ENCODE assay signal across 9 cellular contexts in the genomic region with DNA sequence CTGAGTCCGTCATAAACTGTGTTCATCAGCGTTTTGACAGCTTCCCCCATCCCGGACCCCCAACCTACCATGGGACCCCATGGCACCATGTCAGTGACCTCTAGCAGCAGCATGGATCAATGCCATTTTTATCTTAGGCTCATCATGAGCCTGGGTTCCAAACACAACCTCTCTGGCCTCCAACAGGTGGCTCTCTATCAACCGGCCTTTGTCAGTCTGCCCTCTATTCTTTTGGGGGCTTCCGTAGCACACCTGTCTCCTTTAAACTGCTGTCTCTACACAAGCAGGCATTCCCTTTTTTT. TPM values are rescaled to one million over a fixed set of nuclear protein-coding genes. Genes with fewer than 3 reads are reported as not detected.
DNase-seq lines count a peak whose midpoint lies in the region; ATAC-seq and TF ChIP-seq lines count a peak whose summit lies in the region.
"Had no signal": no experiment of that assay in that cellular context is flagged by ENCODE, and none has a peak within 500 bp of the region (broad histone marks: within the 10 kb centered on the region; RNA-seq: fewer than 3 reads in every experiment).

No MANE protein-coding gene starts in this region.

- H3K36me3 ChIP-seq in SK-N-SH (replicated peaks in 1 of 2; ENCODE audit: control insufficient read depth in 1 of 2, insufficient read depth in 2 of 2, low read length in 1 of 2) = no peaks in the 10 kb centered on the region
- no peaks in the 10 kb centered on the region for H3K36me3 ChIP-seq in PC-3 (ENCODE audit: low read depth, low read length)
- no peaks in the 10 kb centered on the region for H3K36me3 ChIP-seq in parathyroid adenoma (ENCODE audit: control insufficient read depth, insufficient read depth, low read length)

- TF ChIP-seq RAD21 in SK-N-SH (IDR thresholded peaks at IDR 0.05; ENCODE audit: low read length) = no peak

- H3K4me3 ChIP-seq in SK-N-SH (ENCODE audit: low read depth in 2 of 2, low read length in 1 of 2) (peak overlapping the region; percentile 61 to 62; a peak in 3 of 4 replicates), PC-3 (ENCODE audit: low read length) (peak overlapping the region; percentile 61; the same call in 1 of the 2 replicates), epithelial cell of esophagus (ENCODE audit: low read length) (no peak overlapping the region), parathyroid adenoma (ENCODE audit: low read depth, low read length) (no peak overlapping the region)

- WGBS in SK-N-SH (ENCODE audit: low lambda C conversion rate) = 65% methylated on average over 5 of the region's 5 CpGs

- no peak for TF ChIP-seq EP300 in SK-N-SH (IDR thresholded peaks at IDR 0.05; ENCODE audit: borderline replicate concordance in 1 of 2, low read depth in 1 of 2, low read length in 1 of 2)

- no peaks in the 10 kb centered on the region for H3K9me3 ChIP-seq in SK-N-SH
- no peaks in the 10 kb centered on the region for H3K9me3 ChIP-seq in PC-3 (ENCODE audit: low read length)
- H3K9me3 ChIP-seq in parathyroid adenoma (ENCODE audit: control insufficient read depth, low read length) = no peaks in the 10 kb centered on the region

- intact Hi-C loops in PC-3 (cut with micrococcal nuclease) = no loop called here

- H3K9me2 ChIP-seq in SK-N-SH (no peaks in the 10 kb centered on the region), PC-3 (replicated peaks; ENCODE audit: low read length) (no peaks in the 10 kb centered on the region)

- H3K27me3 ChIP-seq in SK-N-SH (ENCODE audit: insufficient read depth) (no peaks in the 10 kb centered on the region), PC-3 (ENCODE audit: low read length) (peaks cover 17% of the 10 kb centered on the region), parathyroid adenoma (ENCODE audit: control insufficient read depth, insufficient read depth, low read length) (no peaks in the 10 kb centered on the region)

- POLR2A ChIA-PET in SK-N-SH (lab: Yijun Ruan, JAX) = no interaction called here
- POLR2A ChIA-PET in PC-3 (lab: Charles Lee; ENCODE audit: unreplicated experiment) = no interaction called here
- POLR2A ChIA-PET in HEK293T (lab: Yijun Ruan, JAX) = no interaction called here

- H2AFZ ChIP-seq in SK-N-SH (ENCODE audit: low read depth) (peak overlapping the region; percentile 77), PC-3 (ENCODE audit: low read length) (peak overlapping the region; percentile 79), parathyroid adenoma (peak overlapping the region; percentile 68)

- no peaks in the 10 kb centered on the region for H3F3A ChIP-seq in SK-N-SH (replicated peaks; ENCODE audit: insufficient read depth)
- no peaks in the 10 kb centered on the region for H3F3A ChIP-seq in PC-3 (ENCODE audit: low read length, unreplicated experiment)

- H3K79me2 ChIP-seq in SK-N-SH (ENCODE audit: insufficient read depth) = no peaks in the 10 kb centered on the region
- no peaks in the 10 kb centered on the region for H3K79me2 ChIP-seq in PC-3 (ENCODE audit: low read length)
- no peaks in the 10 kb centered on the region for H3K79me2 ChIP-seq in parathyroid adenoma

- CTCF ChIA-PET in SK-N-SH (lab: Yijun Ruan, JAX) = interaction anchor here (0.9 kb wide), 1 partner anchor 56 kb away, joined by 3 read pairs; no protein-coding TSS in a partner anchor
- CTCF ChIA-PET in PC-3 (lab: Charles Lee) = no interaction called here
- CTCF ChIA-PET in HEK293T (lab: Yijun Ruan, JAX) = interaction anchor here (1.7 kb wide), 1 partner anchor 176 kb away, joined by 4 read pairs; no protein-coding TSS in a partner anchor

- H3K27ac ChIP-seq in SK-N-SH (ENCODE audit: low read depth in 2 of 2, low read length in 1 of 2) (no peak overlapping the region), PC-3 (ENCODE audit: low read length) (no peak overlapping the region), parathyroid adenoma (no peak overlapping the region)

- ATAC-seq in SK-N-SH treated with all-trans-retinoic acid at 6 μM for 48 hours (no peak), PC-3 (no peak)

- H3K4me2 ChIP-seq in SK-N-SH (peak overlapping the region; percentile 66), PC-3 (ENCODE audit: low read length) (peak overlapping the region; percentile 80), parathyroid adenoma (ENCODE audit: low read length) (no peak overlapping the region)

- peaks cover 0 to 4% of the 10 kb centered on the region in 2 experiments; a peak in 1 of 4 replicates for H3K4me1 ChIP-seq in SK-N-SH (ENCODE audit: control insufficient read depth in 1 of 2, insufficient read depth in 2 of 2, low read depth in 1 of 2, low read length in 1 of 2)
- H3K4me1 ChIP-seq in PC-3 (ENCODE audit: insufficient read depth, low read length) = no peaks in the 10 kb centered on the region
- H3K4me1 ChIP-seq in parathyroid adenoma = no peaks in the 10 kb centered on the region

- DNase-seq in SK-N-SH (no peak), PC-3 (no peak), epithelial cell of esophagus (ENCODE audit: low read depth) (no peak), AG08395 (ENCODE audit: low spot score) (no peak), HEK293T (ENCODE audit: extremely low spot score) (no peak), NCI-H2227 treated with DMSO at 0.1 percent for 48 hours (lab: John Stamatoyannopoulos, UW) (no peak)
- DNase-seq: occipital lobe had no signal

- BruUV-seq in PC-3 (replicated peaks; lab: Mats Ljungman, UMichigan) = no TSS peak

- TF ChIP-seq CTCF in SK-N-SH (IDR thresholded peaks at IDR 0.05) (no peak), PC-3 (conservative IDR thresholded peaks at IDR 0.05; ENCODE audit: low read depth, low read length) (no peak), epithelial cell of esophagus (IDR thresholded peaks at IDR 0.05; ENCODE audit: insufficient read depth, low read depth, low read length, missing control alignments) (peak; percentile 5), parathyroid adenoma (IDR thresholded peaks at IDR 0.05) (no peak)

- H4K20me1 ChIP-seq in SK-N-SH (ENCODE audit: insufficient read depth) (no peaks in the 10 kb centered on the region), PC-3 (ENCODE audit: low read length) (no peaks in the 10 kb centered on the region)

- H3K9ac ChIP-seq in SK-N-SH (no peak overlapping the region), PC-3 (ENCODE audit: low read length) (no peak overlapping the region), parathyroid adenoma (no peak overlapping the region)

TF ChIP-seq in SK-N-SH, 30 proteins besides CTCF, POLR2A, EP300 and RAD21 (continues in another document):
- TF ChIP-seq ELF1 (IDR thresholded peaks at IDR 0.05) = no peak
- TF ChIP-seq EZH2phosphoT487 (IDR thresholded peaks at IDR 0.05; ENCODE audit: borderline replicate concordance, low read depth) = no peak
- no peak for TF ChIP-seq SIN3A (IDR thresholded peaks at IDR 0.05; ENCODE audit: borderline replicate concordance, low read depth, low read length)
- TF ChIP-seq, protein P1, sequence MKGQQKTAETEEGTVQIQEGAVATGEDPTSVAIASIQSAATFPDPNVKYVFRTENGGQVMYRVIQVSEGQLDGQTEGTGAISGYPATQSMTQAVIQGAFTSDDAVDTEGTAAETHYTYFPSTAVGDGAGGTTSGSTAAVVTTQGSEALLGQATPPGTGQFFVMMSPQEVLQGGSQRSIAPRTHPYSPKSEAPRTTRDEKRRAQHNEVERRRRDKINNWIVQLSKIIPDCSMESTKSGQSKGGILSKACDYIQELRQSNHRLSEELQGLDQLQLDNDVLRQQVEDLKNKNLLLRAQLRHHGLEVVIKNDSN (IDR thresholded peaks at IDR 0.05; ENCODE audit: borderline replicate concordance, low read depth) = no peak
- no peak for TF ChIP-seq RFX5 (IDR thresholded peaks at IDR 0.05; ENCODE audit: low read length)
- no peak for TF ChIP-seq FOSL2 (IDR thresholded peaks at IDR 0.05; ENCODE audit: borderline replicate concordance, low read depth)
- no peak for TF ChIP-seq YY1 (IDR thresholded peaks at IDR 0.05; ENCODE audit: low read depth)
- TF ChIP-seq RXRA (IDR thresholded peaks at IDR 0.05; ENCODE audit: borderline replicate concordance, low read depth) = no peak

TF ChIP-seq in SK-N-SH treated with all-trans-retinoic acid at 6 μM for 48 hours, 23 proteins besides CTCF, POLR2A, EP300 and RAD21 (continues in another document):
- TF ChIP-seq PATZ1 (CRISPR knock-in tag; IDR thresholded peaks at IDR 0.05; ENCODE audit: borderline replicate concordance) (no peak), CSDC2 (CRISPR knock-in tag; IDR thresholded peaks at IDR 0.05) (no peak), ZFP3 (CRISPR knock-in tag; IDR thresholded peaks at IDR 0.05) (no peak)

TF ChIP-seq in HEK293T, 16 proteins besides CTCF, POLR2A, EP300 and RAD21:
- no peak for TF ChIP-seq NFRKB (IDR thresholded peaks at IDR 0.05)
- no peak for TF ChIP-seq PKNOX1 (IDR thresholded peaks at IDR 0.05)
- TF ChIP-seq FOXM1 (IDR thresholded peaks at IDR 0.05; ENCODE audit: borderline replicate concordance) = no peak
- TF ChIP-seq TARDBP (IDR thresholded peaks at IDR 0.05) = no peak
- TF ChIP-seq HDGF (IDR thresholded peaks at IDR 0.05; ENCODE audit: borderline replicate concordance) = no peak
- no peak for TF ChIP-seq FOXA1 (IDR thresholded peaks at IDR 0.05)
- TF ChIP-seq BHLHE40 (IDR thresholded peaks at IDR 0.05; ENCODE audit: borderline replicate concordance) = no peak
- TF ChIP-seq SP1 (IDR thresholded peaks at IDR 0.05) = no peak
- TF ChIP-seq ZNF384 (IDR thresholded peaks at IDR 0.05) = no peak
- no peak for TF ChIP-seq ARNT (IDR thresholded peaks at IDR 0.05)
- no peak for TF ChIP-seq L3MBTL2 (conservative IDR thresholded peaks at IDR 0.05)
- no peak for TF ChIP-seq LEF1 (IDR thresholded peaks at IDR 0.05; ENCODE audit: borderline replicate concordance)
- no peak for TF ChIP-seq ELF4 (IDR thresholded peaks at IDR 0.05)
- no peak for TF ChIP-seq FOXK2 (IDR thresholded peaks at IDR 0.05)
- TF ChIP-seq SUZ12 (IDR thresholded peaks at IDR 0.05) = no peak

RNA-seq across cellular contexts. Expression of gene TMEM150C, which starts 0.7 kb away (rescaled TPM):
- 1.0 and 1.3 TPM in 2 replicates for polyA plus RNA-seq in SK-N-SH (2012; rRNA removed)
- polyA plus RNA-seq in SK-N-SH (2012; cell fraction: cytosol; rRNA removed) = 1.0 and 1.1 TPM in 2 replicates
- 0.56 and 1.2 TPM in 2 replicates for polyA plus RNA-seq in SK-N-SH (2012; cell fraction: nucleus; rRNA removed)
- 0.46 and 0.58 TPM in 2 replicates for total RNA-seq in PC-3 (2014; rRNA removed)

Comparison
In these comparisons a context has a peak if more than half of its experiments do, and no peak if none do; other contexts are left out.
1. H3K4me3 ChIP-seq: peak in SK-N-SH (2 of 2) and PC-3 (single experiment); none in epithelial cell of esophagus (single experiment) and parathyroid adenoma (single experiment).
2. Peak in every context shown above with its lines, with median percentiles within 50 percentile points of each other: H2AFZ ChIP-seq.